In the genomic region with DNA sequence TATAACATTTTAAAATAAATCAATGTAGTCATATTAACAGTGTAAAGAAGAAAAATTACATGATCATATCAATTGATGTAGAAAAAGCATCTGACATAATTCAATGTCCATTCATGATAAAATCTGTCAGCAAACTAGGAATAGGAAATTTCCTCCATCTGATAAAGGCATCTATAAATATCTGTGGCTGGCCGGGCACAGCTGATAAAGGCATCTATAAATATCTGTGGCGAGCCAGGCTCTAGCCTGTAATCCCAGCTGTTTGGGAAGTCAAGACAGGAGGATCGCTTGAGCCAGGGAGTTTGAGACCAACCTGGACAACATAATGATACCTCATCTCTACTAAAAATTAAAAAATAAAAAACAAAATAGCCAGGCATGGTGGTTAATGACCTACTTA, we compare ENCODE assay signal across 18 cellular contexts. TPM values are rescaled to one million over a fixed set of nuclear protein-coding genes. Genes with fewer than 3 reads are reported as not detected.
A peak's percentile ranks its signal among the peaks of the same experiment; 100 is the strongest.
DNase-seq lines count a peak whose midpoint lies in the region; ATAC-seq lines count a peak whose summit lies in the region.
"Had no signal": no experiment of that assay in that cellular context is flagged by ENCODE, and none has a peak within 500 bp of the region (broad histone marks: within the 10 kb centered on the region; RNA-seq: fewer than 3 reads in every experiment).

No MANE protein-coding gene starts in this region.

- ATAC-seq in HG02870 (IDR thresholded peaks at IDR 0.05; ENCODE audit: unreplicated experiment): no peak

- no peak overlapping the region for H3K4me3 ChIP-seq in BLaER1 treated with 17β-estradiol and CSF1 and Interleukin-3, amounts not matched to agents 10 nM and 100 nM
- H3K4me3 ChIP-seq in mesenchymal stem cell (ENCODE audit: insufficient read depth in 1 of 2, low read depth in 1 of 2, low read length in 2 of 2): no peak overlapping the region
- H3K4me3 ChIP-seq: SJSA1 had no signal

- H3K4me1 ChIP-seq in BLaER1 treated with 17β-estradiol and CSF1 and Interleukin-3, amounts not matched to agents 10 nM and 100 nM: peaks cover 16 to 25% (median 18%) of the 10 kb centered on the region in 10 experiments
- H3K4me1 ChIP-seq in mesenchymal stem cell (ENCODE audit: control insufficient read depth, insufficient read depth, low read depth, low read length): no peaks in the 10 kb centered on the region
- H3K4me1 ChIP-seq: SJSA1 had no signal

- H4K8ac ChIP-seq in mesenchymal stem cell (ENCODE audit: low read length): no peak overlapping the region

- no peaks in the 10 kb centered on the region for H3K79me1 ChIP-seq in mesenchymal stem cell (replicated peaks; ENCODE audit: low read length, poor library complexity, severe bottlenecking)

- H2AK5ac ChIP-seq in mesenchymal stem cell (ENCODE audit: low read length, severe bottlenecking): no peak overlapping the region

- H4K91ac ChIP-seq in mesenchymal stem cell (ENCODE audit: low read length): no peak overlapping the region

- H2BK5ac ChIP-seq in mesenchymal stem cell (ENCODE audit: low read depth, low read length, poor library complexity, severe bottlenecking): no peak overlapping the region

- WGBS in mesenchymal stem cell: 69% methylated on average over 2 of the region's 3 CpGs

- H3K23ac ChIP-seq in mesenchymal stem cell (ENCODE audit: low read length in 2 of 2): no peak overlapping the region

- H3K18ac ChIP-seq in mesenchymal stem cell (ENCODE audit: low read depth in 1 of 2, low read length in 2 of 2): no peak overlapping the region

- H2BK12ac ChIP-seq in mesenchymal stem cell (ENCODE audit: low read length in 2 of 2): no peak overlapping the region

- H3K27me3 ChIP-seq in BLaER1 treated with 17β-estradiol and CSF1 and Interleukin-3, amounts not matched to agents 10 nM and 100 nM: no peaks in the 10 kb centered on the region
- no peaks in the 10 kb centered on the region for H3K27me3 ChIP-seq in mesenchymal stem cell (ENCODE audit: control insufficient read depth in 1 of 2, insufficient read depth in 1 of 2, low read length in 2 of 2)
- H3K27me3 ChIP-seq: SJSA1 had no signal

- no peak overlapping the region for H3K14ac ChIP-seq in mesenchymal stem cell (ENCODE audit: low read length in 2 of 2)

- peak overlapping the region in 3 of 11 experiments; percentile 23 to 50 (median 46); a peak in 5 of 22 replicates for H3K9ac ChIP-seq in BLaER1 treated with 17β-estradiol and CSF1 and Interleukin-3, amounts not matched to agents 10 nM and 100 nM
- no peak overlapping the region for H3K9ac ChIP-seq in mesenchymal stem cell (ENCODE audit: low read length)

- H3K27ac ChIP-seq in BLaER1 treated with 17β-estradiol and CSF1 and Interleukin-3, amounts not matched to agents 10 nM and 100 nM: peak overlapping the region in 9 of 11 experiments; percentile 4 to 58 (median 31); a peak in 12 of 22 replicates
- H3K27ac ChIP-seq in mesenchymal stem cell (ENCODE audit: low read length, poor library complexity, severe bottlenecking): no peak overlapping the region
- H3K27ac ChIP-seq: HL-60, SJSA1 had no signal

- no peak overlapping the region for H2BK15ac ChIP-seq in mesenchymal stem cell (ENCODE audit: low read depth, poor library complexity, severe bottlenecking)

- peaks cover 0 to 13% (median 5%) of the 10 kb centered on the region in 11 experiments; a peak in 15 of 22 replicates for H3K9me3 ChIP-seq in BLaER1 treated with 17β-estradiol and CSF1 and Interleukin-3, amounts not matched to agents 10 nM and 100 nM (replicated peaks in 1 of 11)
- no peaks in the 10 kb centered on the region for H3K9me3 ChIP-seq in mesenchymal stem cell (ENCODE audit: control insufficient read depth, low read length)
- H3K9me3 ChIP-seq: SJSA1 had no signal

- peak overlapping the region; percentile 41 to 79 (median 76); a peak in 21 of 22 replicates for H3K4me2 ChIP-seq in BLaER1 treated with 17β-estradiol and CSF1 and Interleukin-3, amounts not matched to agents 10 nM and 100 nM
- no peak overlapping the region for H3K4me2 ChIP-seq in mesenchymal stem cell (ENCODE audit: low read length, poor library complexity, severe bottlenecking)

- no peak overlapping the region for H2AFZ ChIP-seq in mesenchymal stem cell (ENCODE audit: low read depth, low read length)

- H3K4ac ChIP-seq in mesenchymal stem cell (ENCODE audit: low read depth in 1 of 2, low read length in 2 of 2): no peak overlapping the region

- no peaks in the 10 kb centered on the region for H3K36me3 ChIP-seq in BLaER1 treated with 17β-estradiol and CSF1 and Interleukin-3, amounts not matched to agents 10 nM and 100 nM
- no peaks in the 10 kb centered on the region for H3K36me3 ChIP-seq in mesenchymal stem cell (ENCODE audit: control insufficient read depth in 1 of 2, insufficient read depth in 2 of 2, low read depth in 1 of 2, low read length in 2 of 2)
- H3K36me3 ChIP-seq: SJSA1 had no signal

- no peak overlapping the region for H2BK120ac ChIP-seq in mesenchymal stem cell (ENCODE audit: low read depth, low read length)

- DNase-seq in EL (peak; percentile 6), RPMI7951 (ENCODE audit: low read depth) (peak; percentile 52), mesenchymal stem cell (peak; percentile 51), Kasumi-1 (lab: John Stamatoyannopoulos, UW) (no peak)
- no peak for DNase-seq in stimulated activated CD4-positive, alpha-beta T cell treated with anti-CD3 and anti-CD28 coated beads, Interleukin-4, amount 100 ng/mL, for 4 hours
- DNase-seq: ACHN; AML-193; Calu3; CD4-positive, alpha-beta memory T cell; HCEC 1CT; MM.1S; NCI-H187 treated with DMSO at 0.1 percent for 48 hours; NCI-H446; NCI-H69 had no signal

- H4K20me1 ChIP-seq in BLaER1 treated with 17β-estradiol and CSF1 and Interleukin-3, amounts not matched to agents 10 nM and 100 nM: no peaks in the 10 kb centered on the region

RNA-seq across cellular contexts. Expression of a gene that starts 18.1 kb away (rescaled TPM):
- total RNA-seq in RPMI7951 (2014; rRNA removed; shearing (Covaris generic)): 51.6 and 56.0 TPM in 2 replicates
- 15.3 TPM for polyA plus RNA-seq in mesenchymal stem cell (2013, experiment 1 of 2)
- polyA plus RNA-seq in mesenchymal stem cell (2013, experiment 2 of 2): 14.8 TPM

Comparison
In these comparisons a context has a peak if more than half of its experiments do, and no peak if none do; other contexts are left out.
1. DNase-seq: peak in EL (single experiment), RPMI7951 (single experiment) and mesenchymal stem cell (single experiment); none in Kasumi-1 (0 of 2) and stimulated activated CD4-positive, alpha-beta T cell treated with anti-CD3 and anti-CD28 coated beads, Interleukin-4, amount 100 ng/mL, for 4 hours (0 of 2).